ENCODE assay signal across 8 cellular contexts in the genomic region with DNA sequence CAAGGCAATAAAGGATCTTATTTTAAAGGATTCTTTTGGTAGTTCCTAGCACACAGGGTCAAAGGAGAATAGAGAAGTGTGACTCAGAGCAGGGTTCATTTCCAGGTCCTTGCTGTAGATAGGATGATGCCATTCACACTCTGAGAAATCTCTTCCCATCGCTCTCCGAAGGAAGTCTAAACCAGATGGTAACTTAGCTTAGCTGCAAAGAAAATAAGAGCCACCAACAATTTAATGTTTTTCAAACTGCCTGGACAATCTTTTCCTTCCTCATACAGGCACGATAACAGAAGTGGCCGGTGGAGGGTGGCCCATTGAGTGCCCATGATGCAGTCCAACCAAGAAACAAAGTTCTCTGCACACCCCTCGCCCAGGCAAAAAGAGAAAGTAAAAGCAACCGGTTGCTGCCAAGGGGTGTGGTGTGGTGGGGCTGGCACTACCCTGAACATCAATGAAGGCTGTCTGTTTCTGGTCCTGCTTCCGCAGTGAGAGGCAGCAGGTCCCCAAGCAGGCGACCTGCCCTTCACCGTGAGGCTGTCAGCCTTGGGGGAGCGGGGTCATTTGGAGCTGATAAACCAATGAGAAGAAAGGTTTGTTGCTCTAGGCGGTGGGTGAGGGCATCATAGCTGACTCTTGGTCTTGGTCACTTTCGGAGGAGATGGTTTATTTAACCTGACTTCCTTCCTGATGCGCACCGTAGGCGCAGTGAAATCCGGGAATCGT. TPM values are rescaled to one million over a fixed set of nuclear protein-coding genes. Genes with fewer than 3 reads are reported as not detected.
A peak's percentile ranks its signal among the peaks of the same experiment; 100 is the strongest.
DNase-seq lines count a peak whose midpoint lies in the region; ATAC-seq and TF ChIP-seq lines count a peak whose summit lies in the region.

No MANE protein-coding gene starts in this region.

- H3K27ac ChIP-seq in CD4-positive, alpha-beta T cell (ENCODE audit: low read depth, low read length), result peak overlapping the region; percentile 73
- H3K27ac ChIP-seq in KOPT-K1 (ENCODE audit: low read depth, low read length, poor library complexity, severe bottlenecking), result peak overlapping the region; percentile 85
- no peak overlapping the region for H3K27ac ChIP-seq in rectal smooth muscle tissue (ENCODE audit: low read depth, low read length)

- H3K4me1 ChIP-seq in rectal smooth muscle tissue (ENCODE audit: control insufficient read depth, insufficient read depth, low read length), result no peaks in the 10 kb centered on the region

- H3K9me3 Mint-ChIP-seq in CD4-positive, alpha-beta T cell, result no peaks in the 10 kb centered on the region

- intact Hi-C loops in CD4-positive, alpha-beta T cell (cut with DNase I, micrococcal nuclease), result loop anchor here (2.0 to 10.0 kb wide), 4 partner anchors 186 to 1251 kb away; partner anchors contain the start of genes RBMS1 (in 1 of the 2) and WDSUB1 (in 1 of the 2)

- peaks cover 23% of the 10 kb centered on the region for H3K36me3 ChIP-seq in KOPT-K1 (ENCODE audit: insufficient read depth, low read length)
- no peaks in the 10 kb centered on the region for H3K36me3 ChIP-seq in rectal smooth muscle tissue (ENCODE audit: control insufficient read depth, insufficient read depth, low read length)

- H3K27me3 Mint-ChIP-seq in CD4-positive, alpha-beta T cell, result no peaks in the 10 kb centered on the region

- H3K4me3 ChIP-seq in foreskin fibroblast (ENCODE audit: low read depth in 1 of 2, low read length in 2 of 2) (peak overlapping the region; percentile 32 to 55), rectal smooth muscle tissue (ENCODE audit: low read length) (peak overlapping the region; percentile 70)

- H3K9me3 ChIP-seq in CD4-positive, alpha-beta T cell (ENCODE audit: control insufficient read depth, low read length), result no peaks in the 10 kb centered on the region
- H3K9me3 ChIP-seq in KOPT-K1 (ENCODE audit: insufficient read depth, low read length, poor library complexity, severe bottlenecking), result no peaks in the 10 kb centered on the region

- no peaks in the 10 kb centered on the region for H3K27me3 ChIP-seq in CD4-positive, alpha-beta T cell (ENCODE audit: control insufficient read depth, insufficient read depth, low read length)
- H3K27me3 ChIP-seq in rectal smooth muscle tissue (ENCODE audit: control insufficient read depth, insufficient read depth, low read length), result no peaks in the 10 kb centered on the region

- peak overlapping the region; percentile 46 for H3K9ac ChIP-seq in rectal smooth muscle tissue (ENCODE audit: low read length)

- H3K4me3 Mint-ChIP-seq in CD4-positive, alpha-beta T cell, result peak overlapping the region; percentile 99

- POLR2A ChIA-PET in CD4-positive, alpha-beta T cell (lab: Charles Lee), result interaction anchor here (0.7 to 2.0 kb wide), 7 partner anchors 9 to 616 kb away, joined by 3 to 17 read pairs (median 4); partner anchors contain the start of gene MARCHF7

- no peak for TF ChIP-seq CTCF in CD4-positive, alpha-beta T cell (IDR thresholded peaks at IDR 0.05)
- no peak for TF ChIP-seq CTCF in foreskin fibroblast (IDR thresholded peaks at IDR 0.05; ENCODE audit: low read depth, low read length)

- CTCF ChIA-PET in CD4-positive, alpha-beta T cell (lab: Charles Lee), result no interaction called here

- peaks cover 44% of the 10 kb centered on the region for H3K4me1 Mint-ChIP-seq in CD4-positive, alpha-beta T cell (ENCODE audit: low read depth)

- H3K36me3 Mint-ChIP-seq in CD4-positive, alpha-beta T cell (ENCODE audit: low read depth), result peaks cover 28% of the 10 kb centered on the region

- DNase-seq in CD4-positive, alpha-beta T cell, result peak; percentile 47 to 63 (median 53)
- peak; percentile 40 for DNase-seq in activated T-cell treated with anti-CD3 and anti-CD28 coated beads for 1 hour (ENCODE audit: low read depth)
- DNase-seq in foreskin fibroblast, result peak; percentile 75 to 87
- no peak for DNase-seq in GM19238 (ENCODE audit: insufficient read length, low spot score)

- H3K27ac Mint-ChIP-seq in CD4-positive, alpha-beta T cell, result peak overlapping the region; percentile 93

- peak; percentile 69 for ATAC-seq in CD4-positive, alpha-beta T cell (ENCODE audit: poor library complexity)
- ATAC-seq in GM19463 (IDR thresholded peaks at IDR 0.05; ENCODE audit: unreplicated experiment) (peak; percentile 32), HG02623 (IDR thresholded peaks at IDR 0.05; ENCODE audit: unreplicated experiment) (no peak)

RNA-seq across cellular contexts. Expression of gene LY75, which starts 1.0 kb away (rescaled TPM):
- 10 to 100 TPM; 22.5 to 23.7 TPM for total RNA-seq in CD4-positive, alpha-beta T cell
